ENCODE assay signal across 19 cellular contexts in the genomic region with DNA sequence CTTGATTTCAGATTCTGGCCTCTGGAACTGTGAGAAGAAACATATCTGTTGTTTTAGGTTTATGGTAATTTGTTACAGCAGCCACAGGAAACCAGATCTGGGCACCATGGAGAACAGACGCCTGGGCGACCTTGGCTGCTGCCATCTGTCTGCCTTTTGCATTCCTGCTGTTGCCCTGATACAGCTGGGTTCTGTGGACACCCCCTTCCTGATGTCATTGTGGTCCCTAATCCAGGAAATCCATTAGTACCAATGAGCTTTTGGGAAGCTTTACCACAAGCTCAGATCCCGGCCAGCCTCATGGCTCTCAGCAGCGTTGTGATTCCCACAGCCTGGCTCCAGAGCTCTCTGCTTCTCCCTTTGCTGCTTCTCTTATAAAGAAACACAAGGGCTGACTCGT.
"Had no signal": no experiment of that assay in that cellular context is flagged by ENCODE, and none has a peak within 500 bp of the region (broad histone marks: within the 10 kb centered on the region; RNA-seq: fewer than 3 reads in every experiment).

No MANE protein-coding gene starts in this region.

- H3K9me3 Mint-ChIP-seq: activated B cell treated with CpG ODN at 0.5 μM for 24 hours; activated CD4-positive, alpha-beta memory T cell treated with anti-CD3 and anti-CD28 coated beads, Interleukin-2, amount 10 ng/mL, durations not matched to agents 7 days and 5 days; activated T-helper 17 cell treated with anti-CD3 and anti-CD28 coated beads, Interleukin-2, amount 50 U/mL, for 72 hours; brain; endodermal cell had no signal

- DNase-seq: activated B cell treated with CpG ODN at 0.5 μM for 24 hours; activated CD4-positive, alpha-beta memory T cell treated with anti-CD3 and anti-CD28 coated beads, Interleukin-2, amount 10 ng/mL, durations not matched to agents 7 days and 5 days; activated CD4-positive, alpha-beta T cell treated with anti-CD3 and anti-CD28 coated beads for 4 hours; activated naive CD4-positive, alpha-beta T cell treated with Interleukin-2 at 50 U/mL for 16 hours; activated T-cell treated with anti-CD3 and anti-CD28 coated beads, Interleukin-2, amount 50 U/mL, for 1 hour; anterior cingulate cortex; caudate nucleus; dorsolateral prefrontal cortex; endodermal cell; hypothalamus; lower lobe of right lung; retina; stimulated activated naive CD8-positive, alpha-beta T cell treated with anti-CD3 and anti-CD28 coated beads, Interleukin-15, Interleukin-2, amounts not matched to agents 100 U/mL and 50 U/mL, for 24 hours; substantia nigra; T-helper 2 cell; tibial artery had no signal

- H3K9me3 ChIP-seq: lower lobe of right lung, tibial artery had no signal

- H3K4me3 Mint-ChIP-seq: activated B cell treated with CpG ODN at 0.5 μM for 24 hours; activated CD4-positive, alpha-beta memory T cell treated with anti-CD3 and anti-CD28 coated beads, Interleukin-2, amount 10 ng/mL, durations not matched to agents 7 days and 5 days; activated T-helper 17 cell treated with anti-CD3 and anti-CD28 coated beads, Interleukin-2, amount 50 U/mL, for 72 hours; brain; endodermal cell; neural crest cell had no signal

- H3K27ac Mint-ChIP-seq: activated B cell treated with CpG ODN at 0.5 μM for 24 hours; activated CD4-positive, alpha-beta memory T cell treated with anti-CD3 and anti-CD28 coated beads, Interleukin-2, amount 10 ng/mL, durations not matched to agents 7 days and 5 days; activated T-helper 17 cell treated with anti-CD3 and anti-CD28 coated beads, Interleukin-2, amount 50 U/mL, for 72 hours; brain; endodermal cell had no signal

- H3K27ac ChIP-seq: dorsolateral prefrontal cortex, lower lobe of right lung, tibial artery had no signal

- H3K4me3 ChIP-seq: dorsolateral prefrontal cortex, lower lobe of right lung, tibial artery had no signal

- H3K4me1 ChIP-seq: lower lobe of right lung, tibial artery had no signal

- H3K4me1 Mint-ChIP-seq: activated B cell treated with CpG ODN at 0.5 μM for 24 hours; activated CD4-positive, alpha-beta memory T cell treated with anti-CD3 and anti-CD28 coated beads, Interleukin-2, amount 10 ng/mL, durations not matched to agents 7 days and 5 days; activated T-helper 17 cell treated with anti-CD3 and anti-CD28 coated beads, Interleukin-2, amount 50 U/mL, for 72 hours; endodermal cell had no signal

- H3K27me3 ChIP-seq: tibial artery had no signal

- H3K27me3 Mint-ChIP-seq: activated B cell treated with CpG ODN at 0.5 μM for 24 hours; activated CD4-positive, alpha-beta memory T cell treated with anti-CD3 and anti-CD28 coated beads, Interleukin-2, amount 10 ng/mL, durations not matched to agents 7 days and 5 days; activated T-helper 17 cell treated with anti-CD3 and anti-CD28 coated beads, Interleukin-2, amount 50 U/mL, for 72 hours; brain had no signal

- ATAC-seq: activated T-helper 17 cell treated with anti-CD3 and anti-CD28 coated beads, Interleukin-2, amount 50 U/mL, for 72 hours; lower lobe of right lung; stimulated activated naive CD8-positive, alpha-beta T cell treated with anti-CD3 and anti-CD28 coated beads, Interleukin-15, Interleukin-2, amounts not matched to agents 100 U/mL and 50 U/mL, for 24 hours had no signal
